In genomic region chr2:38076710-38077430, GRCh38 we compare ENCODE assay signal across 8 cellular contexts. TPM values are rescaled to one million over a fixed set of nuclear protein-coding genes. Genes with fewer than 3 reads are reported as not detected.
DNase-seq lines count a peak whose midpoint lies in the region; ATAC-seq and TF ChIP-seq lines count a peak whose summit lies in the region.

No MANE protein-coding gene starts in this region.

- H3K27ac ChIP-seq in aorta (ENCODE audit: low read depth in 1 of 2, low read length in 2 of 2): no peak overlapping the region

- peak overlapping the region; percentile 95 for H3K27ac Mint-ChIP-seq in osteocyte (ENCODE audit: unreplicated experiment)

- peaks cover 21% of the 10 kb centered on the region for H3K36me3 Mint-ChIP-seq in osteocyte (ENCODE audit: unreplicated experiment)

- H3K4me3 ChIP-seq in aorta (ENCODE audit: low read length in 2 of 2): peak overlapping the region; percentile 20 to 66

- no peaks in the 10 kb centered on the region for H3K27me3 ChIP-seq in aorta (ENCODE audit: control insufficient read depth in 1 of 2, insufficient read depth in 2 of 2, low read length in 1 of 2)

- H3K27me3 Mint-ChIP-seq in osteocyte (ENCODE audit: unreplicated experiment): no peaks in the 10 kb centered on the region

- H3K36me3 ChIP-seq in aorta (ENCODE audit: control insufficient read depth in 1 of 2, insufficient read depth in 2 of 2, low read length in 1 of 2): no peaks in the 10 kb centered on the region

- no peaks in the 10 kb centered on the region for H3K9me3 ChIP-seq in aorta (ENCODE audit: control insufficient read depth, low read length)

- peak; percentile 45 for ATAC-seq in HG02884 (IDR thresholded peaks at IDR 0.05; ENCODE audit: unreplicated experiment)
- peak; percentile 84 for ATAC-seq in aorta (ENCODE audit: low FRiP score)

- peak; percentile 63 for TF ChIP-seq CTCF in osteocyte (IDR thresholded peaks at IDR 0.05)

- peak; percentile 86 for DNase-seq in activated effector memory CD4-positive, alpha-beta T cell treated with anti-CD3 and anti-CD28 coated beads, Interleukin-2, amount 50 U/mL, for 16 hours
- no peak for DNase-seq in activated effector memory CD4-positive, alpha-beta T cell treated with Interleukin-2 at 50 U/mL for 16 hours
- peak; percentile 93 for DNase-seq in NCI-H510A (lab: John Stamatoyannopoulos, UW)
- DNase-seq in activated T-cell treated with anti-CD3 and anti-CD28 coated beads, Interleukin-2, amount 50 U/mL, for 48 hours: peak; percentile 89 to 90
- DNase-seq in germinal center (ENCODE audit: low spot score): peak; percentile 40
- DNase-seq in osteocyte (ENCODE audit: extremely low spot score, unreplicated experiment): peak; percentile 98
- peak; percentile 88 to 92 for DNase-seq in aorta

- no peaks in the 10 kb centered on the region for H3K9me3 Mint-ChIP-seq in osteocyte (ENCODE audit: unreplicated experiment)

- H3K4me1 Mint-ChIP-seq in osteocyte (ENCODE audit: unreplicated experiment): peaks cover 44% of the 10 kb centered on the region

- peak overlapping the region; percentile 75 for H3K4me3 Mint-ChIP-seq in osteocyte (ENCODE audit: unreplicated experiment)

- 1% methylated on average over 43 to 76 of the region's 76 CpGs for WGBS in aorta, 2 donors

- intact Hi-C loops in aorta (cut with DNase I): loop anchor here (5.0 kb wide), 2 partner anchors 195 to 200 kb away; no protein-coding TSS in a partner anchor

- H3K4me1 ChIP-seq in aorta (ENCODE audit: control insufficient read depth in 1 of 2, insufficient read depth in 2 of 2, low read length in 2 of 2): no peaks in the 10 kb centered on the region

RNA-seq across cellular contexts. Expression of gene CYP1B1, which starts 0.9 kb away (rescaled TPM):
- 137 and 145 TPM in 2 replicates for total RNA-seq in osteocyte
- total RNA-seq in aorta: 100 to 1,000 TPM; 114 to 115 TPM
- polyA plus RNA-seq in aorta: 10 to 100 TPM in 1 of 2 donors, 1 to 10 TPM in 1; 7.3 to 10.4 TPM
